Comparison of ENCODE assay signal across 1 cellular context in the genomic region with DNA sequence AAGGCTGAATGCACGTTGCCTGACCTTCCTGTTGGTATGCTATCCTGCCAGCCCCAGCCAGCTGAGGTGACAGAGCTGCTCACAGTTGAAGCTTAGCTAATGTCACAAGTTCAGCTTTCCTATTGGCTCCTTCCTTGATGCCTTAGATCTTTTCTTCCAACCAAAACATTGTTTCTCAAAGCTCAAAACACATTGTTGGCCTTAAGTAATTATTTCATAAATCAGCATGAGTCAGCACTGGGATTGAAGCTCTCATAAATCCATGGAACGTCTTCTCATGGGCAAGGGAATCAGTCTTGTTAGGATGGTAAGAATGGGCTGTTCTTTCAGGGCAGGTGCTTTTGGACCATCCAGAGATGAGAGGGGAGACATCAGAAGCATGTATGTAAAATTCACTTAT.
TF ChIP-seq lines count a peak whose summit lies in the region.

No MANE protein-coding gene starts in this region.

TF ChIP-seq in GM12878, 131 proteins besides CTCF, POLR2A, EP300 and RAD21 (continued from another document):
- TF ChIP-seq SIX5 (IDR thresholded peaks at IDR 0.05; ENCODE audit: low read depth, low read length, severe bottlenecking), result no peak
- no peak for TF ChIP-seq ASH2L (IDR thresholded peaks at IDR 0.05; ENCODE audit: borderline replicate concordance, low read depth)
- no peak for TF ChIP-seq SMARCA5 (IDR thresholded peaks at IDR 0.05)
- no peak for TF ChIP-seq POU2F2 (IDR thresholded peaks at IDR 0.05; ENCODE audit: borderline replicate concordance, low read depth, low read length)
- no peak for TF ChIP-seq BRCA1 (IDR thresholded peaks at IDR 0.05; ENCODE audit: low read depth, low read length)
- TF ChIP-seq, protein P1, sequence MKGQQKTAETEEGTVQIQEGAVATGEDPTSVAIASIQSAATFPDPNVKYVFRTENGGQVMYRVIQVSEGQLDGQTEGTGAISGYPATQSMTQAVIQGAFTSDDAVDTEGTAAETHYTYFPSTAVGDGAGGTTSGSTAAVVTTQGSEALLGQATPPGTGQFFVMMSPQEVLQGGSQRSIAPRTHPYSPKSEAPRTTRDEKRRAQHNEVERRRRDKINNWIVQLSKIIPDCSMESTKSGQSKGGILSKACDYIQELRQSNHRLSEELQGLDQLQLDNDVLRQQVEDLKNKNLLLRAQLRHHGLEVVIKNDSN (IDR thresholded peaks at IDR 0.05; ENCODE audit: borderline replicate concordance, extremely low read length, insufficient read depth, low read depth, low read length), result no peak
- no peak for TF ChIP-seq TCF3 (IDR thresholded peaks at IDR 0.05; ENCODE audit: borderline replicate concordance, insufficient read depth, low read depth, low read length)
- TF ChIP-seq CBX5 (IDR thresholded peaks at IDR 0.05; ENCODE audit: low read depth), result no peak
- TF ChIP-seq, protein P2, sequence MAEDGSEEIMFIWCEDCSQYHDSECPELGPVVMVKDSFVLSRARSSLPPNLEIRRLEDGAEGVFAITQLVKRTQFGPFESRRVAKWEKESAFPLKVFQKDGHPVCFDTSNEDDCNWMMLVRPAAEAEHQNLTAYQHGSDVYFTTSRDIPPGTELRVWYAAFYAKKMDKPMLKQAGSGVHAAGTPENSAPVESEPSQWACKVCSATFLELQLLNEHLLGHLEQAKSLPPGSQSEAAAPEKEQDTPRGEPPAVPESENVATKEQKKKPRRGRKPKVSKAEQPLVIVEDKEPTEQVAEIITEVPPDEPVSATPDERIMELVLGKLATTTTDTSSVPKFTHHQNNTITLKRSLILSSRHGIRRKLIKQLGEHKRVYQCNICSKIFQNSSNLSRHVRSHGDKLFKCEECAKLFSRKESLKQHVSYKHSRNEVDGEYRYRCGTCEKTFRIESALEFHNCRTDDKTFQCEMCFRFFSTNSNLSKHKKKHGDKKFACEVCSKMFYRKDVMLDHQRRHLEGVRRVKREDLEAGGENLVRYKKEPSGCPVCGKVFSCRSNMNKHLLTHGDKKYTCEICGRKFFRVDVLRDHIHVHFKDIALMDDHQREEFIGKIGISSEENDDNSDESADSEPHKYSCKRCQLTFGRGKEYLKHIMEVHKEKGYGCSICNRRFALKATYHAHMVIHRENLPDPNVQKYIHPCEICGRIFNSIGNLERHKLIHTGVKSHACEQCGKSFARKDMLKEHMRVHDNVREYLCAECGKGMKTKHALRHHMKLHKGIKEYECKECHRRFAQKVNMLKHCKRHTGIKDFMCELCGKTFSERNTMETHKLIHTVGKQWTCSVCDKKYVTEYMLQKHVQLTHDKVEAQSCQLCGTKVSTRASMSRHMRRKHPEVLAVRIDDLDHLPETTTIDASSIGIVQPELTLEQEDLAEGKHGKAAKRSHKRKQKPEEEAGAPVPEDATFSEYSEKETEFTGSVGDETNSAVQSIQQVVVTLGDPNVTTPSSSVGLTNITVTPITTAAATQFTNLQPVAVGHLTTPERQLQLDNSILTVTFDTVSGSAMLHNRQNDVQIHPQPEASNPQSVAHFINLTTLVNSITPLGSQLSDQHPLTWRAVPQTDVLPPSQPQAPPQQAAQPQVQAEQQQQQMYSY (CRISPR knock-in tag; IDR thresholded peaks at IDR 0.05), result no peak
- TF ChIP-seq, protein P3, sequence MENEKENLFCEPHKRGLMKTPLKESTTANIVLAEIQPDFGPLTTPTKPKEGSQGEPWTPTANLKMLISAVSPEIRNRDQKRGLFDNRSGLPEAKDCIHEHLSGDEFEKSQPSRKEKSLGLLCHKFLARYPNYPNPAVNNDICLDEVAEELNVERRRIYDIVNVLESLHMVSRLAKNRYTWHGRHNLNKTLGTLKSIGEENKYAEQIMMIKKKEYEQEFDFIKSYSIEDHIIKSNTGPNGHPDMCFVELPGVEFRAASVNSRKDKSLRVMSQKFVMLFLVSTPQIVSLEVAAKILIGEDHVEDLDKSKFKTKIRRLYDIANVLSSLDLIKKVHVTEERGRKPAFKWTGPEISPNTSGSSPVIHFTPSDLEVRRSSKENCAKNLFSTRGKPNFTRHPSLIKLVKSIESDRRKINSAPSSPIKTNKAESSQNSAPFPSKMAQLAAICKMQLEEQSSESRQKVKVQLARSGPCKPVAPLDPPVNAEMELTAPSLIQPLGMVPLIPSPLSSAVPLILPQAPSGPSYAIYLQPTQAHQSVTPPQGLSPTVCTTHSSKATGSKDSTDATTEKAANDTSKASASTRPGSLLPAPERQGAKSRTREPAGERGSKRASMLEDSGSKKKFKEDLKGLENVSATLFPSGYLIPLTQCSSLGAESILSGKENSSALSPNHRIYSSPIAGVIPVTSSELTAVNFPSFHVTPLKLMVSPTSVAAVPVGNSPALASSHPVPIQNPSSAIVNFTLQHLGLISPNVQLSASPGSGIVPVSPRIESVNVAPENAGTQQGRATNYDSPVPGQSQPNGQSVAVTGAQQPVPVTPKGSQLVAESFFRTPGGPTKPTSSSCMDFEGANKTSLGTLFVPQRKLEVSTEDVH (IDR thresholded peaks at IDR 0.05; ENCODE audit: low read depth, partially characterized antibody), result no peak
- no peak for TF ChIP-seq FOXK2 (IDR thresholded peaks at IDR 0.05)
- TF ChIP-seq, protein P4, sequence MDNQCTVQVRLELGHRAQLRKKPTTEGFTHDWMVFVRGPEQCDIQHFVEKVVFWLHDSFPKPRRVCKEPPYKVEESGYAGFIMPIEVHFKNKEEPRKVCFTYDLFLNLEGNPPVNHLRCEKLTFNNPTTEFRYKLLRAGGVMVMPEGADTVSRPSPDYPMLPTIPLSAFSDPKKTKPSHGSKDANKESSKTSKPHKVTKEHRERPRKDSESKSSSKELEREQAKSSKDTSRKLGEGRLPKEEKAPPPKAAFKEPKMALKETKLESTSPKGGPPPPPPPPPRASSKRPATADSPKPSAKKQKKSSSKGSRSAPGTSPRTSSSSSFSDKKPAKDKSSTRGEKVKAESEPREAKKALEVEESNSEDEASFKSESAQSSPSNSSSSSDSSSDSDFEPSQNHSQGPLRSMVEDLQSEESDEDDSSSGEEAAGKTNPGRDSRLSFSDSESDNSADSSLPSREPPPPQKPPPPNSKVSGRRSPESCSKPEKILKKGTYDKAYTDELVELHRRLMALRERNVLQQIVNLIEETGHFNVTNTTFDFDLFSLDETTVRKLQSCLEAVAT (IDR thresholded peaks at IDR 0.05), result no peak
- no peak for TF ChIP-seq NR2F1 (conservative IDR thresholded peaks at IDR 0.05)
- no peak for TF ChIP-seq TCF12 (IDR thresholded peaks at IDR 0.05; ENCODE audit: low read depth, low read length)
- no peak for TF ChIP-seq RAD51 (IDR thresholded peaks at IDR 0.05)
